ENCODE assay signal across 10 cellular contexts in the genomic region with DNA sequence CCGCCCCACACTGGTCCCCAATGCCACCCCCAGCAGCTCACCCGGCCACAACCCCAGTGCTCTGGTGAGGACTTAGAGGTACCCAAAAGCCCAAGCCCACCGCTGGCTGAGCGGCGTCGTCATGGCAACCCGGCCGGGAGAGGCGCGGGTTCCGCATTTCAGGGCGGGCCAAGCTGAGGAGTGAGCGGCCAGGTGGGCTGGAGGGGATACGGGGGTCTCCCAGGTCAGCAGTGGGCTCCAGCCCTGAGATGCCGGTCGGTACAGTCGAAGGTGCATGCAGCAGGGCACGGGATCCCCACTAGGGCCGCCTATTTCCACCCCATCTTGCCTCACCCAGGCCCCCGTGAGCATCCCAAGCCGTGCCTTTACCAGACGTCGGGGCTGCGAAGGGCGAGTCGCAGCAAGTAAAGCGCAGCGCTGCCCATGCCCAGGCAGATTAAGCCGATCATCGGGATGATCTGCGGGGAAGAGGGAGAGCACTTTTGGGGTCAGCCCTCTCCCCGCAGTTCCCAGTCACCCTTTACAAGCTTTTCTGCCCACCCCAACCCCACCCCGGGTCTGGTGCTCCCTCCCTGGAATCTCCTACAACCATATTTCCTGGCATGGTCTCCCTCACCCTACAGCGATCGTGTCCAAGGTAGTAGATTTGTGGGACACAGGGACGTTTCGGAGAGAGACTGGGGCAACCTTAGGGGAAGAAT. TPM values are rescaled to one million over a fixed set of nuclear protein-coding genes. Genes with fewer than 3 reads are reported as not detected.
DNase-seq lines count a peak whose midpoint lies in the region; ATAC-seq and TF ChIP-seq lines count a peak whose summit lies in the region.
"Had no signal": no experiment of that assay in that cellular context is flagged by ENCODE, and none has a peak within 500 bp of the region (broad histone marks: within the 10 kb centered on the region; RNA-seq: fewer than 3 reads in every experiment).

No MANE protein-coding gene starts in this region.

- H4K91ac ChIP-seq in neuronal stem cell (ENCODE audit: low read depth, low read length, poor library complexity) = no peak overlapping the region

- no peak overlapping the region for H2BK15ac ChIP-seq in neuronal stem cell (ENCODE audit: low read length)

- H4K8ac ChIP-seq in neuronal stem cell (ENCODE audit: low read depth, low read length) = no peak overlapping the region

- no peak overlapping the region for H3K27ac Mint-ChIP-seq in activated T-helper 2 cell treated with anti-CD3 and anti-CD28 coated beads, Interferon-gamma antibody, Interleukin-2, Interleukin-4, amounts not matched to agents 10 μg/mL and 5 μg/mL and 100 μg/mL, durations not matched to agents 14 hours and 24 hours and 36 hours

- H3K9me3 ChIP-seq in Karpas-422 (ENCODE audit: low read length) (no peaks in the 10 kb centered on the region), neuronal stem cell (replicated peaks in 1 of 2; ENCODE audit: control insufficient read depth in 2 of 2, insufficient read depth in 1 of 2, low read depth in 1 of 2, low read length in 2 of 2) (no peaks in the 10 kb centered on the region)

- H3K9me2 ChIP-seq in Karpas-422 (replicated peaks; ENCODE audit: insufficient read depth, low read length) = no peaks in the 10 kb centered on the region

- no peak overlapping the region for H2BK120ac ChIP-seq in neuronal stem cell (ENCODE audit: low read depth, low read length)

- H3K79me2 ChIP-seq in Karpas-422 (ENCODE audit: low read length) = peaks cover 5% of the 10 kb centered on the region

- H3K4me2 ChIP-seq in Karpas-422 (ENCODE audit: low read depth, low read length, poor library complexity, severe bottlenecking) (no peak overlapping the region), neuronal stem cell (ENCODE audit: insufficient read depth, low read length, poor library complexity, severe bottlenecking) (no peak overlapping the region)

- H3K14ac ChIP-seq in neuronal stem cell (ENCODE audit: low read length) = no peak overlapping the region

- no peak overlapping the region for H3K23ac ChIP-seq in neuronal stem cell (ENCODE audit: low read depth, low read length, poor library complexity)

- H3K4me3 Mint-ChIP-seq in activated T-helper 2 cell treated with anti-CD3 and anti-CD28 coated beads, Interferon-gamma antibody, Interleukin-2, Interleukin-4, amounts not matched to agents 10 μg/mL and 5 μg/mL and 100 μg/mL, durations not matched to agents 14 hours and 24 hours and 36 hours (ENCODE audit: low read depth) = no peak overlapping the region

- H3K4me1 ChIP-seq in Karpas-422 (ENCODE audit: low read length) = peaks cover 89% of the 10 kb centered on the region
- peaks cover 24 to 41% of the 10 kb centered on the region in 2 donors for H3K4me1 ChIP-seq in neuronal stem cell (ENCODE audit: control insufficient read depth in 2 of 2, insufficient read depth in 1 of 2, low read depth in 1 of 2, low read length in 2 of 2)

- H3K27ac ChIP-seq in Karpas-422 (ENCODE audit: low read length) (no peak overlapping the region), neuronal stem cell (replicated peaks; ENCODE audit: low read length) (no peak overlapping the region)

- intact Hi-C loops in activated T-helper 2 cell treated with anti-CD3 and anti-CD28 coated beads, Interferon-gamma antibody, Interleukin-2, Interleukin-4, amounts not matched to agents 10 μg/mL and 5 μg/mL and 100 μg/mL, durations not matched to agents 14 hours and 24 hours and 36 hours (cut with micrococcal nuclease) = no loop called here

- WGBS in neuronal stem cell (ENCODE audit: extremely low coverage in 2 of 2, insufficient read length in 2 of 2, insufficient replicate concordance in 1 of 2), 2 donors = no CpG with 5 or more reads among the region's 37 CpGs

- H2AK5ac ChIP-seq in neuronal stem cell (ENCODE audit: low read depth, low read length) = peak overlapping the region; percentile 66

- no peaks in the 10 kb centered on the region for H3K9me3 Mint-ChIP-seq in activated T-helper 2 cell treated with anti-CD3 and anti-CD28 coated beads, Interferon-gamma antibody, Interleukin-2, Interleukin-4, amounts not matched to agents 10 μg/mL and 5 μg/mL and 100 μg/mL, durations not matched to agents 14 hours and 24 hours and 36 hours

- peak overlapping the region; percentile 28 for H3K18ac ChIP-seq in neuronal stem cell (ENCODE audit: low read length)

- H3K36me3 ChIP-seq in GM06990 (ENCODE audit: control insufficient read depth, insufficient read depth, low read length) (peaks cover 28% of the 10 kb centered on the region), Karpas-422 (ENCODE audit: insufficient read depth, low read length) (peaks cover 18% of the 10 kb centered on the region), neuronal stem cell (replicated peaks in 1 of 2; ENCODE audit: control insufficient read depth in 2 of 2, insufficient read depth in 2 of 2, low read length in 2 of 2) (peaks cover 33 to 44% of the 10 kb centered on the region in 2 donors)

- peaks cover 51% of the 10 kb centered on the region for H3K36me3 Mint-ChIP-seq in activated T-helper 2 cell treated with anti-CD3 and anti-CD28 coated beads, Interferon-gamma antibody, Interleukin-2, Interleukin-4, amounts not matched to agents 10 μg/mL and 5 μg/mL and 100 μg/mL, durations not matched to agents 14 hours and 24 hours and 36 hours (ENCODE audit: low read depth)

- H3K4me3 ChIP-seq in GM06990 (replicated peaks; ENCODE audit: low read depth, low read length) (no peak overlapping the region), Karpas-422 (ENCODE audit: low read length) (no peak overlapping the region), epithelial cell of esophagus (ENCODE audit: low read length) (peak overlapping the region; percentile 44), neuronal stem cell (ENCODE audit: low read length in 2 of 2) (no peak overlapping the region)

- H3K27me3 Mint-ChIP-seq in activated T-helper 2 cell treated with anti-CD3 and anti-CD28 coated beads, Interferon-gamma antibody, Interleukin-2, Interleukin-4, amounts not matched to agents 10 μg/mL and 5 μg/mL and 100 μg/mL, durations not matched to agents 14 hours and 24 hours and 36 hours (ENCODE audit: low read depth) = peaks cover 27% of the 10 kb centered on the region

- no peak overlapping the region for H2BK5ac ChIP-seq in neuronal stem cell (ENCODE audit: low read length)

- ATAC-seq in HG03521 (IDR thresholded peaks at IDR 0.05; ENCODE audit: unreplicated experiment) (no peak), GM18867 (IDR thresholded peaks at IDR 0.05; ENCODE audit: unreplicated experiment) (no peak)

- TF ChIP-seq CTCF in GM06990 (IDR thresholded peaks at IDR 0.05; ENCODE audit: insufficient read depth, low read length, poor library complexity, severe bottlenecking) (no peak), epithelial cell of esophagus (IDR thresholded peaks at IDR 0.05; ENCODE audit: insufficient read depth, low read depth, low read length, missing control alignments) (no peak)

- H3K27me3 ChIP-seq in GM06990 (replicated peaks; ENCODE audit: control insufficient read depth, insufficient read depth, low read length) (peaks cover 3% of the 10 kb centered on the region; the same call in 1 of the 2 replicates), Karpas-422 (ENCODE audit: low read length) (no peaks in the 10 kb centered on the region), neuronal stem cell (ENCODE audit: control insufficient read depth in 3 of 3, insufficient read depth in 3 of 3, low read depth in 1 of 3, low read length in 3 of 3) (peaks cover 8 to 62% (median 28%) of the 10 kb centered on the region in 3 experiments)

- no peak overlapping the region for H3K4ac ChIP-seq in neuronal stem cell (ENCODE audit: low read length)

- H3K9ac ChIP-seq in Karpas-422 (ENCODE audit: low read length) = no peak overlapping the region
- no peak overlapping the region for H3K9ac ChIP-seq in neuronal stem cell (ENCODE audit: low read depth, low read length, poor library complexity)

- peak; percentile 50 for DNase-seq in GM06990 (ENCODE audit: extremely low read depth, insufficient read length)
- peak; percentile 78 for DNase-seq in Karpas-422
- peak; percentile 62 for DNase-seq in epithelial cell of esophagus (ENCODE audit: low read depth)
- no peak for DNase-seq in neuronal stem cell (ENCODE audit: low spot score)
- DNase-seq in activated T-helper 2 cell treated with anti-CD3 and anti-CD28 coated beads, Interferon-gamma antibody, Interleukin-2, Interleukin-4, amounts not matched to agents 10 μg/mL and 5 μg/mL and 100 μg/mL, durations not matched to agents 14 hours and 24 hours and 36 hours (ENCODE audit: low spot score) = no peak
- no peak for DNase-seq in HCEC 1CT
- DNase-seq: activated CD4-positive, CD25-positive, alpha-beta regulatory T cell; NCI-H1694 treated with DMSO at 0.1 percent for 48 hours had no signal

- no peaks in the 10 kb centered on the region for H3K79me1 ChIP-seq in neuronal stem cell (ENCODE audit: low read depth, low read length)

- peaks cover 31% of the 10 kb centered on the region for H3K4me1 Mint-ChIP-seq in activated T-helper 2 cell treated with anti-CD3 and anti-CD28 coated beads, Interferon-gamma antibody, Interleukin-2, Interleukin-4, amounts not matched to agents 10 μg/mL and 5 μg/mL and 100 μg/mL, durations not matched to agents 14 hours and 24 hours and 36 hours (ENCODE audit: low read depth)

- H2BK12ac ChIP-seq in neuronal stem cell (ENCODE audit: low read length) = no peak overlapping the region

- H2AFZ ChIP-seq in Karpas-422 (ENCODE audit: low read length) (no peak overlapping the region), neuronal stem cell (ENCODE audit: low read length) (no peak overlapping the region)

- H4K20me1 ChIP-seq in Karpas-422 (ENCODE audit: insufficient read depth, low read depth, low read length) = peaks cover 19% of the 10 kb centered on the region

RNA-seq across cellular contexts. Expression of a gene that starts 6.9 kb away (rescaled TPM):
- total RNA-seq in Karpas-422 (2014; rRNA removed; shearing (Covaris generic); ENCODE audit: low replicate concordance) = 399 and 449 TPM in 2 replicates
- 117 TPM for polyA plus RNA-seq in neuronal stem cell (2013, experiment 1 of 2)
- polyA plus RNA-seq in neuronal stem cell (2013, experiment 2 of 2) = 112 TPM
- total RNA-seq in activated T-helper 2 cell treated with anti-CD3 and anti-CD28 coated beads, Interferon-gamma antibody, Interleukin-2, Interleukin-4, amounts not matched to agents 10 μg/mL and 5 μg/mL and 100 μg/mL, durations not matched to agents 14 hours and 24 hours and 36 hours = 295 and 307 TPM in 2 replicates

RNA-seq across cellular contexts. Expression of a gene that starts 14.6 kb away (rescaled TPM):
- total RNA-seq in Karpas-422 (2014; rRNA removed; shearing (Covaris generic); ENCODE audit: low replicate concordance) = 5.9 and 7.8 TPM in 2 replicates
- polyA plus RNA-seq in neuronal stem cell (2013, experiment 1 of 2) = 0.79 TPM
- 0.93 TPM for polyA plus RNA-seq in neuronal stem cell (2013, experiment 2 of 2)
- 5.6 and 6.1 TPM in 2 replicates for total RNA-seq in activated T-helper 2 cell treated with anti-CD3 and anti-CD28 coated beads, Interferon-gamma antibody, Interleukin-2, Interleukin-4, amounts not matched to agents 10 μg/mL and 5 μg/mL and 100 μg/mL, durations not matched to agents 14 hours and 24 hours and 36 hours

RNA-seq across cellular contexts. Expression of a gene that starts 19.8 kb away (rescaled TPM):
- 2.9 and 4.2 TPM in 2 replicates for total RNA-seq in Karpas-422 (2014; rRNA removed; shearing (Covaris generic); ENCODE audit: low replicate concordance)
- polyA plus RNA-seq in neuronal stem cell (2013, experiment 1 of 2) = 0.26 TPM
- 0.29 TPM for polyA plus RNA-seq in neuronal stem cell (2013, experiment 2 of 2)
- total RNA-seq in activated T-helper 2 cell treated with anti-CD3 and anti-CD28 coated beads, Interferon-gamma antibody, Interleukin-2, Interleukin-4, amounts not matched to agents 10 μg/mL and 5 μg/mL and 100 μg/mL, durations not matched to agents 14 hours and 24 hours and 36 hours = 0.82 and 0.90 TPM in 2 replicates

Comparison
In these comparisons a context has a peak if more than half of its experiments do, and no peak if none do; other contexts are left out.
1. DNase-seq: peak in GM06990 (single experiment), Karpas-422 (single experiment) and epithelial cell of esophagus (single experiment); none in neuronal stem cell (single experiment), activated T-helper 2 cell treated with anti-CD3 and anti-CD28 coated beads, Interferon-gamma antibody, Interleukin-2, Interleukin-4, amounts not matched to agents 10 μg/mL and 5 μg/mL and 100 μg/mL, durations not matched to agents 14 hours and 24 hours and 36 hours (single experiment) and HCEC 1CT (single experiment).